In the genomic region with DNA sequence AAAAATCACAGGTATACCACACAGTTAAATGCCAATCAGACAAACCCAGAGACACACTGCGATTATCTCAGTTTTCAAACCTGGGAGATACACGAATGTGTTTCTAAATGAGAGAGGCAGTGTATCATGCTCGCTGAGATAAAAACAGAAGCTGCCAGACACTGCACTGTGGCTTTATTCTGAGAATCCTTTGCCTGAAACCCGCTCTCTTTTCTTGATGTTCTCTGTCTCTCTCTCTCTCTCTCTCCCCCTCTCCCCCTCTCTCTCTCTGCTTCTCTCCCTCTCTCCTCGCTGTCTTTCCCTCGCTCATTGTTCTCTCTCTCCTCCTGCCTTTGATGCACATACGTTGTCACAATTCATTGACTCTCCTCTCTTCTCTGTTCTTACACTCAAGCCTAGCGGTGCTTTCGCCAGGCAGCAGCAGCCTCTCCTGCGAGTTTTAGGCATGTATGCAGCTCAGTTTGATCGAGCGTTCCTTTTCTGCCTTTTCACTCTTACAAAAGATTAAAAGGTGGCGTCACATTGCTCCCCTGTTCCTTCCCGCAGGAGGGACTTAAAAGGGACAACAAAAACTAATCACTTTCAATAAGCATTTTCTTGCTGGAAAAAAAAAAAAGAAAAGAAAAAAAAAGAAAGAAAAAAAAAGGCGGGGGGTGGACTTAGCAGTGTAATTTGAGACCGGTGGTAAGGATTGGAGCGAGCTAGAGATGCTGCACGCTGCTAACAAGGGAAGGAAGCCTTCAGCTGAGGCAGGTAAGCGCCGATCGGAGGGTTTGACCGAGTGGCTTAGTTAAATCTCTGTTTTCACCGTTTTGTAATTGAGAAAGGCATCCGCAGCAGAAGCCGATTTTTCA, we compare ENCODE assay signal across 9 cellular contexts.
DNase-seq lines count a peak whose midpoint lies in the region; ATAC-seq and TF ChIP-seq lines count a peak whose summit lies in the region.
"Had no signal": no experiment of that assay in that cellular context is flagged by ENCODE, and none has a peak within 500 bp of the region (broad histone marks: within the 10 kb centered on the region; RNA-seq: fewer than 3 reads in every experiment).

No MANE protein-coding gene starts in this region.

- H3K4me1 Mint-ChIP-seq in activated CD4-positive, alpha-beta T cell treated with anti-CD3 and anti-CD28 coated beads, Interleukin-2, amount 10 ng/mL, durations not matched to agents 7 days and 5 days = no peaks in the 10 kb centered on the region

- peak; percentile 7 for TF ChIP-seq CTCF in foreskin fibroblast (IDR thresholded peaks at IDR 0.05; ENCODE audit: low read depth, low read length)

- peak overlapping the region; percentile 43 to 64 for H3K4me3 ChIP-seq in foreskin fibroblast (ENCODE audit: low read depth in 1 of 2, low read length in 2 of 2)

- H3K27me3 Mint-ChIP-seq in activated CD4-positive, alpha-beta T cell treated with anti-CD3 and anti-CD28 coated beads, Interleukin-2, amount 10 ng/mL, durations not matched to agents 7 days and 5 days = peaks cover 23% of the 10 kb centered on the region

- H3K27ac Mint-ChIP-seq in activated CD4-positive, alpha-beta T cell treated with anti-CD3 and anti-CD28 coated beads, Interleukin-2, amount 10 ng/mL, durations not matched to agents 7 days and 5 days = no peak overlapping the region
- H3K27ac Mint-ChIP-seq: IgD-negative memory B cell had no signal

- H3K36me3 Mint-ChIP-seq in activated CD4-positive, alpha-beta T cell treated with anti-CD3 and anti-CD28 coated beads, Interleukin-2, amount 10 ng/mL, durations not matched to agents 7 days and 5 days (ENCODE audit: low read depth) = no peaks in the 10 kb centered on the region
- H3K36me3 Mint-ChIP-seq: IgD-negative memory B cell had no signal

- ATAC-seq in HG03025 (IDR thresholded peaks at IDR 0.05; ENCODE audit: low FRiP score, unreplicated experiment) (no peak), HG03045 (IDR thresholded peaks at IDR 0.05; ENCODE audit: unreplicated experiment) (no peak), GM18511 (IDR thresholded peaks at IDR 0.05; ENCODE audit: unreplicated experiment) (no peak)

- POLR2A ChIA-PET in activated CD4-positive, alpha-beta T cell treated with anti-CD3 and anti-CD28 coated beads, Interleukin-2, amount 10 ng/mL, durations not matched to agents 7 days and 5 days (lab: Charles Lee) = no interaction called here

- peak; percentile 37 for DNase-seq in GM04504 (ENCODE audit: low read depth)
- peak; percentile 3 for DNase-seq in OCI-M1 (lab: John Stamatoyannopoulos, UW)
- DNase-seq in foreskin fibroblast = peak; percentile 45 to 72
- peak; percentile 42 for DNase-seq in putamen (ENCODE audit: low spot score)
- no peak for DNase-seq in activated CD4-positive, alpha-beta T cell treated with anti-CD3 and anti-CD28 coated beads, Interleukin-2, amount 10 ng/mL, durations not matched to agents 7 days and 5 days

- H3K9me3 Mint-ChIP-seq in activated CD4-positive, alpha-beta T cell treated with anti-CD3 and anti-CD28 coated beads, Interleukin-2, amount 10 ng/mL, durations not matched to agents 7 days and 5 days = no peaks in the 10 kb centered on the region

- H3K4me3 Mint-ChIP-seq in activated CD4-positive, alpha-beta T cell treated with anti-CD3 and anti-CD28 coated beads, Interleukin-2, amount 10 ng/mL, durations not matched to agents 7 days and 5 days = no peak overlapping the region
- H3K4me3 Mint-ChIP-seq: IgD-negative memory B cell had no signal

- CTCF ChIA-PET in activated CD4-positive, alpha-beta T cell treated with anti-CD3 and anti-CD28 coated beads, Interleukin-2, amount 10 ng/mL, durations not matched to agents 7 days and 5 days (lab: Charles Lee) = no interaction called here
